Comparison of ENCODE assay signal across 22 cellular contexts in the genomic region with DNA sequence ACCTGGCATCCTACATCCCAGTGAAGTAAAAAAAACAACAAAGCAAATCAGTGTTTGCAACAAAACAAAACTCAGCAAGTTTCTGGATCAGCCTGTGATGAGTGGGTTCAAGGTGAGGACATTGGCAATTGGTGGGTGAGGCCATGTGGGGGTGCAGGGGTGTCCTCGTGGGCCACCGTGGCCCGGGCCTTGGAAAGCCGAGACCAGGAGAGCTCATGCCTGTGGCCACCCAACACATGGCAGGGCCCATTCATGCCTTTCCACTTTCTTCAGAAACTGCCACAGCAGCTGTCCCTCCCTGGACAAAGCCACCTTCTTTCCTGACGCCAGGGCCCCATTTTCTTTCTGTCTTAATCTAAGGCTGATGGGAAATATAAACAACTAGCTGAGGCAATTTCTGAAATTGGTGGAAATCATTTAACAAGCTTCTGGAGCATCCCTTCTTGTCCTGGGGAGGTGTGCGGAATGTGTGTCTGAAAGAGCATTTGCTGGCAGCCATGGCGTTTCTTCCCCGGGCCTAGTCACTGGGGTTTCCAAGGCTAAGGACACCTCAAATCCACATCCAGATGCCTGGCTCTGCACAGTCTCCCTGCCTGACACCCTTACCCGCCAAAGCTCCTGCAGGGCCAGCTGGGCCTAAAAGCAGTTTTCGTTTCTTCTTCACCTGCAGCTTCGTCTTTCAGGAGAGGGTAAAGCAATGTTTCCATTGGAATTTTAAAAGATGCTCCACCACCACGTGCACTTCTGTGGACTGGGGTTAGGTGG. TPM values are rescaled to one million over a fixed set of nuclear protein-coding genes. Genes with fewer than 3 reads are reported as not detected.
DNase-seq lines count a peak whose midpoint lies in the region; ATAC-seq and TF ChIP-seq lines count a peak whose summit lies in the region.
"Had no signal": no experiment of that assay in that cellular context is flagged by ENCODE, and none has a peak within 500 bp of the region (broad histone marks: within the 10 kb centered on the region; RNA-seq: fewer than 3 reads in every experiment).

No MANE protein-coding gene starts in this region.

- H3K27ac ChIP-seq in spleen (no peak overlapping the region), sigmoid colon (no peak overlapping the region)
- H3K27ac ChIP-seq: PC-9, SJCRH30 had no signal

- WGBS in spleen, 5 donors, result 86 to 93% (median 90%) methylated on average over 12 of the region's 12 CpGs
- 89 to 92% methylated on average over 12 of the region's 12 CpGs for WGBS in sigmoid colon, 2 donors

- H3K27me3 ChIP-seq in spleen (replicated peaks in 1 of 7) (no peaks in the 10 kb centered on the region), sigmoid colon (no peaks in the 10 kb centered on the region)
- H3K27me3 ChIP-seq: BE2C, SJCRH30 had no signal

- H3K4me3 Mint-ChIP-seq in WTC11, result no peak overlapping the region
- H3K4me3 Mint-ChIP-seq: CD14-positive monocyte; CD8-positive, alpha-beta memory T cell had no signal

- peak; percentile 42 for DNase-seq in activated CD8-positive, alpha-beta memory T cell treated with anti-CD3 and anti-CD28 coated beads, Interleukin-2, amount 50 U/mL, for 48 hours
- no peak for DNase-seq in activated CD8-positive, alpha-beta memory T cell treated with anti-CD3 and anti-CD28 coated beads, Interleukin-2, amount 50 U/mL, for 4 hours
- DNase-seq in WTC11 (ENCODE audit: low spot score), result no peak
- peak; percentile 30 for DNase-seq in left lobe of liver (ENCODE audit: low spot score)
- peak; percentile 13 for DNase-seq in spleen
- DNase-seq in MV-4-11 (lab: John Stamatoyannopoulos, UW), result no peak
- DNase-seq in sigmoid colon, result no peak
- no peak for DNase-seq in KBM-7
- DNase-seq: 8988T; ACHN; BE2C; CD8-positive, alpha-beta memory T cell; DMS79 treated with DMSO at 0.1 percent for 48 hours; NCI-H1105 treated with DMSO at 0.1 percent for 48 hours; NCI-H146; NCI-H1930; NCI-H526 treated with DMSO at 0.1 percent for 48 hours; PC-9 had no signal

- H3K36me3 ChIP-seq in spleen (peaks cover 0 to 23% (median 2%) of the 10 kb centered on the region in 6 donors), sigmoid colon (no peaks in the 10 kb centered on the region)
- H3K36me3 ChIP-seq: BE2C, SJCRH30 had no signal

- H3K4me3 ChIP-seq in spleen (no peak overlapping the region), sigmoid colon (no peak overlapping the region)
- H3K4me3 ChIP-seq: K562, PC-9, SJCRH30 had no signal

- no peaks in the 10 kb centered on the region for H3K4me1 ChIP-seq in spleen
- H3K4me1 ChIP-seq in sigmoid colon, result peaks cover 0 to 15% (median 11%) of the 10 kb centered on the region in 4 donors
- H3K4me1 ChIP-seq: SJCRH30 had no signal

- H3K9me3 ChIP-seq in spleen, result no peaks in the 10 kb centered on the region
- H3K9me3 ChIP-seq in sigmoid colon, result no peaks in the 10 kb centered on the region
- H3K9me3 ChIP-seq: BE2C, SJCRH30 had no signal

- H3K27ac Mint-ChIP-seq in WTC11, result peak overlapping the region; percentile 36; the same call in 1 of the 2 replicates
- H3K27ac Mint-ChIP-seq: CD14-positive monocyte; CD8-positive, alpha-beta memory T cell had no signal

- ATAC-seq in WTC11 (no peak), left lobe of liver (no peak)
- ATAC-seq: K562, Right ventricle myocardium inferior had no signal

- TF ChIP-seq CTCF in WTC11 (IDR thresholded peaks at IDR 0.05) (no peak), spleen (IDR thresholded peaks at IDR 0.05 in 8 of 11, conservative IDR thresholded peaks at IDR 0.05 in 3 of 11) (no peak), sigmoid colon (IDR thresholded peaks at IDR 0.05) (no peak)

- no peaks in the 10 kb centered on the region for H3K9me3 Mint-ChIP-seq in WTC11
- H3K9me3 Mint-ChIP-seq: CD14-positive monocyte; CD8-positive, alpha-beta memory T cell had no signal

- no peaks in the 10 kb centered on the region for H3K27me3 Mint-ChIP-seq in WTC11 (ENCODE audit: low read depth)
- H3K27me3 Mint-ChIP-seq: CD8-positive, alpha-beta memory T cell had no signal

- CTCF ChIA-PET in WTC11 (lab: Charles Lee), result interaction anchor here (0.7 to 1.3 kb wide), 4 partner anchors 10 to 55 kb away, joined by 3 to 6 read pairs (median 4); no protein-coding TSS in a partner anchor

- in situ Hi-C loops in KBM-7 (cut with MboI; ENCODE audit: low pct_unique_long_range_greater_than_20kb, low sequenced_read_pairs), result no loop called here

- POLR2A ChIA-PET in WTC11 (lab: Charles Lee), result no interaction called here

- H3K4me1 Mint-ChIP-seq in WTC11, result no peaks in the 10 kb centered on the region
- H3K4me1 Mint-ChIP-seq: CD8-positive, alpha-beta memory T cell had no signal

- no peaks in the 10 kb centered on the region for H3K36me3 Mint-ChIP-seq in WTC11

- TF ChIP-seq POLR2A in spleen (IDR thresholded peaks at IDR 0.05) (no peak), sigmoid colon (IDR thresholded peaks at IDR 0.05) (no peak)

- intact Hi-C loops in spleen (cut with DNase I; ENCODE audit: low total_unique reads) (no loop called here), sigmoid colon (cut with DNase I) (no loop called here)

- no peak for TF ChIP-seq EP300 in sigmoid colon (IDR thresholded peaks at IDR 0.05)

TF ChIP-seq in WTC11, 78 proteins besides CTCF, POLR2A, EP300 and RAD21:
- TF ChIP-seq MYBL2 (CRISPR knock-in tag; IDR thresholded peaks at IDR 0.05) (no peak), FOXJ3 (CRISPR knock-in tag; IDR thresholded peaks at IDR 0.05; ENCODE audit: borderline replicate concordance) (no peak), ETV6 (CRISPR knock-in tag; IDR thresholded peaks at IDR 0.05) (no peak), TEAD4 (CRISPR knock-in tag; IDR thresholded peaks at IDR 0.05) (no peak), ZNF671 (CRISPR knock-in tag; IDR thresholded peaks at IDR 0.05) (no peak), JAZF1 (CRISPR knock-in tag; IDR thresholded peaks at IDR 0.05) (no peak)
- TF ChIP-seq, protein P1, sequence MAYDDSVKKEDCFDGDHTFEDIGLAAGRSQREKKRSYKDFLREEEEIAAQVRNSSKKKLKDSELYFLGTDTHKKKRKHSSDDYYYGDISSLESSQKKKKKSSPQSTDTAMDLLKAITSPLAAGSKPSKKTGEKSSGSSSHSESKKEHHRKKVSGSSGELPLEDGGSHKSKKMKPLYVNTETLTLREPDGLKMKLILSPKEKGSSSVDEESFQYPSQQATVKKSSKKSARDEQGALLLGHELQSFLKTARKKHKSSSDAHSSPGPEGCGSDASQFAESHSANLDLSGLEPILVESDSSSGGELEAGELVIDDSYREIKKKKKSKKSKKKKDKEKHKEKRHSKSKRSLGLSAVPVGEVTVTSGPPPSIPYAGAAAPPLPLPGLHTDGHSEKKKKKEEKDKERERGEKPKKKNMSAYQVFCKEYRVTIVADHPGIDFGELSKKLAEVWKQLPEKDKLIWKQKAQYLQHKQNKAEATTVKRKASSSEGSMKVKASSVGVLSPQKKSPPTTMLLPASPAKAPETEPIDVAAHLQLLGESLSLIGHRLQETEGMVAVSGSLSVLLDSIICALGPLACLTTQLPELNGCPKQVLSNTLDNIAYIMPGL (CRISPR knock-in tag; IDR thresholded peaks at IDR 0.05), result no peak
- TF ChIP-seq, protein P2, sequence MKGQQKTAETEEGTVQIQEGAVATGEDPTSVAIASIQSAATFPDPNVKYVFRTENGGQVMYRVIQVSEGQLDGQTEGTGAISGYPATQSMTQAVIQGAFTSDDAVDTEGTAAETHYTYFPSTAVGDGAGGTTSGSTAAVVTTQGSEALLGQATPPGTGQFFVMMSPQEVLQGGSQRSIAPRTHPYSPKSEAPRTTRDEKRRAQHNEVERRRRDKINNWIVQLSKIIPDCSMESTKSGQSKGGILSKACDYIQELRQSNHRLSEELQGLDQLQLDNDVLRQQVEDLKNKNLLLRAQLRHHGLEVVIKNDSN (CRISPR knock-in tag; IDR thresholded peaks at IDR 0.05), result no peak

RNA-seq across cellular contexts. Expression of a gene that starts 34.1 kb away (rescaled TPM):
- total RNA-seq in WTC11 (2021) (12.3 to 20.9 TPM (median 14.7 TPM) in 3 replicates), left lobe of liver (14.0 TPM), spleen (10 to 100 TPM in 6 of 7 donors, 1 to 10 TPM in 1; 9.0 to 24.9 (median 14.0) TPM), sigmoid colon (10 to 100 TPM; 10.2 to 16.1 (median 14.9) TPM)
- polyA plus RNA-seq in spleen (1 to 10 TPM; 3.0 to 3.5 (median 3.1) TPM), sigmoid colon (1 to 10 TPM; 4.8 to 7.3 (median 6.9) TPM)

RNA-seq across cellular contexts. Expression of a gene that starts 50.3 kb away (rescaled TPM):
- total RNA-seq in WTC11 (2021) (26.3 to 28.0 TPM (median 27.1 TPM) in 3 replicates), left lobe of liver (11.8 TPM), spleen (10 to 100 TPM; 12.1 to 25.6 (median 17.8) TPM), sigmoid colon (1 to 10 TPM; 4.3 to 8.1 (median 6.9) TPM)
- polyA plus RNA-seq in spleen (1 to 10 TPM; 6.0 to 8.9 (median 8.1) TPM), sigmoid colon (10 to 100 TPM in 1 of 3 donors, 1 to 10 TPM in 2; 3.0 to 13.2 (median 3.0) TPM)

Comparison
In these comparisons a context has a peak if more than half of its experiments do, and no peak if none do; other contexts are left out.
1. DNase-seq: peak in activated CD8-positive, alpha-beta memory T cell treated with anti-CD3 and anti-CD28 coated beads, Interleukin-2, amount 50 U/mL, for 48 hours (single experiment), left lobe of liver (single experiment) and spleen (single experiment); none in activated CD8-positive, alpha-beta memory T cell treated with anti-CD3 and anti-CD28 coated beads, Interleukin-2, amount 50 U/mL, for 4 hours (single experiment), WTC11 (single experiment), MV-4-11 (single experiment), sigmoid colon (single experiment) and KBM-7 (single experiment).